9 cellular contexts compared by ENCODE assay signal in genomic region chr9:133428579-133429215, GRCh38. TPM values are rescaled to one million over a fixed set of nuclear protein-coding genes. Genes with fewer than 3 reads are reported as not detected.
DNase-seq lines count a peak whose midpoint lies in the region; ATAC-seq and TF ChIP-seq lines count a peak whose summit lies in the region.
"Had no signal": no experiment of that assay in that cellular context is flagged by ENCODE, and none has a peak within 500 bp of the region (broad histone marks: within the 10 kb centered on the region; RNA-seq: fewer than 3 reads in every experiment).

No MANE protein-coding gene starts in this region.

- no peaks in the 10 kb centered on the region for H3K9me3 Mint-ChIP-seq in activated naive CD4-positive, alpha-beta T cell treated with anti-CD3 and anti-CD28 coated beads, Interleukin-2, amount 50 U/mL, for 72 hours
- peaks cover 8% of the 10 kb centered on the region for H3K9me3 Mint-ChIP-seq in WTC11

- TF ChIP-seq POLR2A in upper lobe of left lung (IDR thresholded peaks at IDR 0.05): no peak

- no peaks in the 10 kb centered on the region for H3K9me3 ChIP-seq in upper lobe of left lung

- H3K4me1 ChIP-seq in upper lobe of left lung: peaks cover 7 to 22% (median 10%) of the 10 kb centered on the region in 4 donors

- H3K27me3 Mint-ChIP-seq in WTC11 (ENCODE audit: low read depth): peaks cover 20% of the 10 kb centered on the region

- no peak for DNase-seq in activated naive CD4-positive, alpha-beta T cell treated with anti-CD3 and anti-CD28 coated beads, Interleukin-2, amount 50 U/mL, for 72 hours (ENCODE audit: low spot score in 2 of 2)
- no peak for DNase-seq in activated naive CD4-positive, alpha-beta T cell treated with anti-CD3 and anti-CD28 coated beads, Interleukin-2, amount 50 U/mL, for 16 hours
- DNase-seq in WTC11 (ENCODE audit: low spot score) (peak; percentile 72), iPS-NIHi7 (ENCODE audit: extremely low spot score) (peak; percentile 81), upper lobe of left lung (peak in 1 of 2 donors; percentile 84), RKO (ENCODE audit: low spot score) (no peak)
- DNase-seq: SHP77 had no signal

- H3K27ac Mint-ChIP-seq in activated naive CD4-positive, alpha-beta T cell treated with anti-CD3 and anti-CD28 coated beads, Interleukin-2, amount 50 U/mL, for 72 hours: no peak overlapping the region
- H3K27ac Mint-ChIP-seq in WTC11: no peak overlapping the region

- no peaks in the 10 kb centered on the region for H3K36me3 Mint-ChIP-seq in activated naive CD4-positive, alpha-beta T cell treated with anti-CD3 and anti-CD28 coated beads, Interleukin-2, amount 50 U/mL, for 72 hours
- peaks cover 10% of the 10 kb centered on the region for H3K36me3 Mint-ChIP-seq in WTC11

- no peaks in the 10 kb centered on the region for H3K36me3 ChIP-seq in upper lobe of left lung

- peaks cover 0 to 9% (median 3%) of the 10 kb centered on the region in 4 donors for H3K27me3 ChIP-seq in upper lobe of left lung

- CTCF ChIA-PET in WTC11 (lab: Charles Lee): interaction anchor here (1.0 to 1.6 kb wide), 8 partner anchors 9 to 242 kb away, joined by 3 to 7 read pairs (median 4); partner anchors contain the start of gene CACFD1

- H3K4me3 Mint-ChIP-seq in WTC11: peak overlapping the region; percentile 66

- ATAC-seq in activated naive CD4-positive, alpha-beta T cell treated with anti-CD3 and anti-CD28 coated beads, Interleukin-2, amount 50 U/mL, for 72 hours: peak; percentile 24 to 54
- ATAC-seq in WTC11 (peak; percentile 53), upper lobe of left lung (ENCODE audit: low FRiP score in 2 of 2) (peak in 1 of 2 donors; percentile 27), HG02763 (IDR thresholded peaks at IDR 0.05; ENCODE audit: unreplicated experiment) (no peak), GM21528 (IDR thresholded peaks at IDR 0.05; ENCODE audit: low FRiP score, unreplicated experiment) (no peak)

- TF ChIP-seq CTCF in WTC11 (IDR thresholded peaks at IDR 0.05): no peak
- TF ChIP-seq CTCF in upper lobe of left lung (IDR thresholded peaks at IDR 0.05): no peak

- TF ChIP-seq EP300 in upper lobe of left lung (IDR thresholded peaks at IDR 0.05): no peak

- no peak overlapping the region for H3K27ac ChIP-seq in upper lobe of left lung

- POLR2A ChIA-PET in WTC11 (lab: Charles Lee): interaction anchor here (0.6 to 0.7 kb wide), 2 partner anchors 12 to 1229 kb away, joined by 3 read pairs; no protein-coding TSS in a partner anchor

- H3K4me3 ChIP-seq in upper lobe of left lung: peak overlapping the region in 3 of 4 donors; percentile 36 to 47 (median 42)

- 2 to 4% methylated on average over 22 to 29 of the region's 69 CpGs for WGBS in upper lobe of left lung, 2 donors

- H3K4me1 Mint-ChIP-seq in WTC11: peaks cover 3% of the 10 kb centered on the region; the same call in 1 of the 2 replicates

TF ChIP-seq in WTC11, 78 proteins besides CTCF, POLR2A, EP300 and RAD21:
- TF ChIP-seq MLX (CRISPR knock-in tag; IDR thresholded peaks at IDR 0.05) (no peak), FOXK1 (CRISPR knock-in tag; IDR thresholded peaks at IDR 0.05) (0 out of 2 replicates have a peak, but pooled peaks have one; percentile 31), ZNF232 (CRISPR knock-in tag; IDR thresholded peaks at IDR 0.05) (0 out of 2 replicates have a peak, but pooled peaks have one; percentile 23), E2F4 (CRISPR knock-in tag; IDR thresholded peaks at IDR 0.05; ENCODE audit: borderline replicate concordance, low read depth) (no peak), USF1 (CRISPR knock-in tag; IDR thresholded peaks at IDR 0.05) (peak; percentile 33; the same call in 1 of the 2 replicates), USF2 (CRISPR knock-in tag; IDR thresholded peaks at IDR 0.05) (peak; percentile 88), E2F5 (CRISPR knock-in tag; IDR thresholded peaks at IDR 0.05) (peak; percentile 51; the same call in 1 of the 2 replicates), FOXP4 (CRISPR knock-in tag; IDR thresholded peaks at IDR 0.05) (peak; percentile 47; the same call in 1 of the 2 replicates), RORB (CRISPR knock-in tag; IDR thresholded peaks at IDR 0.05) (no peak), SP1 (CRISPR knock-in tag; conservative IDR thresholded peaks at IDR 0.05) (peak; percentile 56; the same call in 1 of the 2 replicates)
TF ChIP-seq in WTC11: peak in this region for 7.

RNA-seq across cellular contexts. Expression of gene ADAMTS13, which starts 6.5 kb away (rescaled TPM):
- total RNA-seq in activated naive CD4-positive, alpha-beta T cell treated with anti-CD3 and anti-CD28 coated beads, Interleukin-2, amount 50 U/mL, for 72 hours: 1 to 10 TPM; 2.6 to 5.4 TPM
- 12.0 to 16.4 TPM (median 15.9 TPM) in 3 replicates for total RNA-seq in WTC11 (2021)
- total RNA-seq in upper lobe of left lung: 1 to 10 TPM; 1.4 to 9.4 (median 2.5) TPM

RNA-seq across cellular contexts. Expression of gene REXO4, which starts 10.9 kb away (rescaled TPM):
- total RNA-seq in activated naive CD4-positive, alpha-beta T cell treated with anti-CD3 and anti-CD28 coated beads, Interleukin-2, amount 50 U/mL, for 72 hours: 10 to 100 TPM; 20.6 to 28.3 TPM
- total RNA-seq in WTC11 (2021): 33.0 to 38.6 TPM (median 36.3 TPM) in 3 replicates
- 10 to 100 TPM; 14.7 to 34.3 (median 23.1) TPM for total RNA-seq in upper lobe of left lung

RNA-seq across cellular contexts. Expression of gene CACFD1, which starts 31.1 kb away (rescaled TPM):
- total RNA-seq in activated naive CD4-positive, alpha-beta T cell treated with anti-CD3 and anti-CD28 coated beads, Interleukin-2, amount 50 U/mL, for 72 hours: 1 to 10 TPM in 1 of 2 donors, under 1 TPM in 1; 0.37 to 2.3 TPM
- 22.5 to 38.7 TPM (median 29.5 TPM) in 3 replicates for total RNA-seq in WTC11 (2021)
- total RNA-seq in upper lobe of left lung: 10 to 100 TPM; 31.1 to 52.8 (median 38.5) TPM

RNA-seq across cellular contexts. Expression of gene SLC2A6, which starts 50.2 kb away (rescaled TPM):
- total RNA-seq in activated naive CD4-positive, alpha-beta T cell treated with anti-CD3 and anti-CD28 coated beads, Interleukin-2, amount 50 U/mL, for 72 hours: 1 to 10 TPM; 1.0 to 1.8 TPM
- 13.4 to 16.6 TPM (median 14.2 TPM) in 3 replicates for total RNA-seq in WTC11 (2021)
- total RNA-seq in upper lobe of left lung: 10 to 100 TPM in 2 of 6 donors, 1 to 10 TPM in 4; 5.2 to 17.2 (median 7.5) TPM

RNA-seq across cellular contexts. Expression of gene STKLD1, which starts 52.5 kb away (rescaled TPM):
- 1 to 10 TPM in 1 of 2 donors, not detected in 1; 1.1 TPM for total RNA-seq in activated naive CD4-positive, alpha-beta T cell treated with anti-CD3 and anti-CD28 coated beads, Interleukin-2, amount 50 U/mL, for 72 hours
- total RNA-seq in WTC11 (2021): 0.94 to 1.6 TPM (median 0.98 TPM) in 3 replicates
- 1 to 10 TPM in 3 of 6 donors, under 1 TPM in 1, not detected in 2; 0.59 to 3.1 (median 1.6) TPM for total RNA-seq in upper lobe of left lung

Comparison
In these comparisons a context has a peak if more than half of its experiments do, and no peak if none do; other contexts are left out.
1. ATAC-seq: peak in activated naive CD4-positive, alpha-beta T cell treated with anti-CD3 and anti-CD28 coated beads, Interleukin-2, amount 50 U/mL, for 72 hours (2 of 2) and WTC11 (single experiment); none in HG02763 (single experiment) and GM21528 (single experiment).
2. DNase-seq: peak in WTC11 (single experiment) and iPS-NIHi7 (single experiment); none in activated naive CD4-positive, alpha-beta T cell treated with anti-CD3 and anti-CD28 coated beads, Interleukin-2, amount 50 U/mL, for 72 hours (0 of 2), activated naive CD4-positive, alpha-beta T cell treated with anti-CD3 and anti-CD28 coated beads, Interleukin-2, amount 50 U/mL, for 16 hours (single experiment) and RKO (single experiment).